ENCODE assay signal across 20 cellular contexts in the genomic region with DNA sequence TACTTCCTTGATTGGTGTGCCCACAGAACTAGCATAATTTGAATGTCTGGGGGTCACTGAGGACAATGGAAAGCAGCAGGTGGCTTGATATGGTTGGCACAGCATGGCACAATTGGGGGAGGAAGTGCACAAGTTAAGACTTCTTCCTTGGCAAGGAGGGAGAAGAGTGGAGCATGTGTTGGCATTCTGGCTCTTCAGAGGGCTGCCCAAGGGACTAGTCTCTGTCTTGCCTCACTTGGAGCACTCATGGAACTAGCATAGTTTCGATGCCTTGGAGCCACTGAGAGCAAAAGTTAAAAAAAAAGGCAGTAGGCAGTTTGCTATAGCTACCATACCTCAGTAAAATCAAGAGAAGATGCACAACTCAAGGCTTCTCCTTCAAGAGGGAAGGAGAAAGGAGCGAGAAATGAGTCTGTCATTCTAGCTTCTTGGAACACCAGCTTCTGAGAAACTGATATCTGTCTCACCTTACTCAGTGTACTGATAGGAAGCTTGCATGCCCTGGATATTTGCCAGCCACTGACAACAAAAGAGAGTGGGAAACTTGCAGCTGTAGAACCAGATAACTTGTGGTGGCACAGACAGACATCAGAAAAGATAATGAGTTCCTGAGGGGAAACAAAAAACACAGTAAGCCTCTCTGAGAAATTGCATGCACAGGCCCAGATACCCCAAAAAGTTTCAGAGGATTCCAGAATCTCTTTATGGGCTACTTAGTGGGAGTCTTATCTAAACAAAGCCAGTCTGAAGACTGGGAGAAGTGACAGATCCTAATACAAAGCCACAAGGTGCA.
DNase-seq lines count a peak whose midpoint lies in the region; ATAC-seq and TF ChIP-seq lines count a peak whose summit lies in the region.
"Had no signal": no experiment of that assay in that cellular context is flagged by ENCODE, and none has a peak within 500 bp of the region (broad histone marks: within the 10 kb centered on the region; RNA-seq: fewer than 3 reads in every experiment).

No MANE protein-coding gene starts in this region.

- CTCF ChIA-PET in activated naive CD4-positive, alpha-beta T cell treated with anti-CD3 and anti-CD28 coated beads, Interleukin-2, amount 10 ng/mL, durations not matched to agents 7 days and 5 days (lab: Charles Lee) = interaction anchor here (1.3 kb wide), 1 partner anchor 20 kb away, joined by 4 read pairs; no protein-coding TSS in a partner anchor
- CTCF ChIA-PET in activated CD8-positive, alpha-beta T cell treated with anti-CD3 and anti-CD28 coated beads for 36 hours (lab: Charles Lee) = interaction anchor here (1.1 kb wide), 1 partner anchor 9 kb away, joined by 4 read pairs; no protein-coding TSS in a partner anchor

- H3K36me3 Mint-ChIP-seq in activated naive CD4-positive, alpha-beta T cell treated with anti-CD3 and anti-CD28 coated beads, Interleukin-2, amount 10 ng/mL, durations not matched to agents 7 days and 5 days = peaks cover 3% of the 10 kb centered on the region
- H3K36me3 Mint-ChIP-seq in activated CD8-positive, alpha-beta T cell treated with anti-CD3 and anti-CD28 coated beads for 36 hours (ENCODE audit: low read depth) = no peaks in the 10 kb centered on the region
- peaks cover 0 to 2% of the 10 kb centered on the region in 2 donors for H3K36me3 Mint-ChIP-seq in CD14-positive monocyte

- H3K27me3 Mint-ChIP-seq in activated naive CD4-positive, alpha-beta T cell treated with anti-CD3 and anti-CD28 coated beads, Interleukin-2, amount 10 ng/mL, durations not matched to agents 7 days and 5 days = peaks cover 3% of the 10 kb centered on the region
- H3K27me3 Mint-ChIP-seq in activated CD8-positive, alpha-beta T cell treated with anti-CD3 and anti-CD28 coated beads for 36 hours = peaks cover 6% of the 10 kb centered on the region
- H3K27me3 Mint-ChIP-seq in CD14-positive monocyte (ENCODE audit: low read depth in 3 of 3) = peaks cover 0 to 1% (median 0%) of the 10 kb centered on the region in 3 donors

- H3K4me1 Mint-ChIP-seq in activated naive CD4-positive, alpha-beta T cell treated with anti-CD3 and anti-CD28 coated beads, Interleukin-2, amount 10 ng/mL, durations not matched to agents 7 days and 5 days = peaks cover 27% of the 10 kb centered on the region
- no peaks in the 10 kb centered on the region for H3K4me1 Mint-ChIP-seq in activated CD8-positive, alpha-beta T cell treated with anti-CD3 and anti-CD28 coated beads for 36 hours (ENCODE audit: low read depth)
- peaks cover 10% of the 10 kb centered on the region for H3K4me1 Mint-ChIP-seq in CD14-positive monocyte
- H3K4me1 Mint-ChIP-seq: GM23338 had no signal

- POLR2A ChIA-PET in activated CD8-positive, alpha-beta T cell treated with anti-CD3 and anti-CD28 coated beads for 36 hours (lab: Charles Lee) = no interaction called here

- H3K27ac Mint-ChIP-seq in activated naive CD4-positive, alpha-beta T cell treated with anti-CD3 and anti-CD28 coated beads, Interleukin-2, amount 10 ng/mL, durations not matched to agents 7 days and 5 days = peak overlapping the region; percentile 1
- H3K27ac Mint-ChIP-seq in activated CD8-positive, alpha-beta T cell treated with anti-CD3 and anti-CD28 coated beads for 36 hours = no peak overlapping the region
- no peak overlapping the region for H3K27ac Mint-ChIP-seq in CD14-positive monocyte
- H3K27ac Mint-ChIP-seq: activated T-cell treated with anti-CD3 and anti-CD28 coated beads, Interleukin-2, amount 50 U/mL, for 72 hours; GM23338 had no signal

- TF ChIP-seq CTCF in activated CD8-positive, alpha-beta T cell treated with anti-CD3 and anti-CD28 coated beads for 36 hours (IDR thresholded peaks at IDR 0.05) = no peak
- TF ChIP-seq CTCF in CD14-positive monocyte (IDR thresholded peaks at IDR 0.05) = no peak

- intact Hi-C loops in activated CD8-positive, alpha-beta T cell treated with anti-CD3 and anti-CD28 coated beads for 36 hours (cut with micrococcal nuclease) = no loop called here
- intact Hi-C loops in CD14-positive monocyte (cut with micrococcal nuclease) = no loop called here

- peaks cover 3% of the 10 kb centered on the region for H3K9me3 Mint-ChIP-seq in activated naive CD4-positive, alpha-beta T cell treated with anti-CD3 and anti-CD28 coated beads, Interleukin-2, amount 10 ng/mL, durations not matched to agents 7 days and 5 days
- H3K9me3 Mint-ChIP-seq in activated CD8-positive, alpha-beta T cell treated with anti-CD3 and anti-CD28 coated beads for 36 hours = no peaks in the 10 kb centered on the region
- peaks cover 0 to 4% (median under 1%) of the 10 kb centered on the region in 7 donors for H3K9me3 Mint-ChIP-seq in CD14-positive monocyte
- H3K9me3 Mint-ChIP-seq: activated T-cell treated with anti-CD3 and anti-CD28 coated beads, Interleukin-2, amount 50 U/mL, for 72 hours; GM23338 had no signal

- H3K4me3 Mint-ChIP-seq in activated naive CD4-positive, alpha-beta T cell treated with anti-CD3 and anti-CD28 coated beads, Interleukin-2, amount 10 ng/mL, durations not matched to agents 7 days and 5 days = no peak overlapping the region
- H3K4me3 Mint-ChIP-seq in activated CD8-positive, alpha-beta T cell treated with anti-CD3 and anti-CD28 coated beads for 36 hours = no peak overlapping the region
- H3K4me3 Mint-ChIP-seq in CD14-positive monocyte = no peak overlapping the region
- H3K4me3 Mint-ChIP-seq: activated T-cell treated with anti-CD3 and anti-CD28 coated beads, Interleukin-2, amount 50 U/mL, for 72 hours; GM23338 had no signal

- ATAC-seq in activated CD8-positive, alpha-beta T cell treated with anti-CD3 and anti-CD28 coated beads for 36 hours = peak; percentile 37
- no peak for ATAC-seq in GM19023 (IDR thresholded peaks at IDR 0.05; ENCODE audit: unreplicated experiment)
- ATAC-seq: activated T-cell treated with anti-CD3 and anti-CD28 coated beads, Interleukin-2, amount 50 U/mL, for 72 hours; GM23338; heart right ventricle; SK-N-SH treated with all-trans-retinoic acid at 6 μM for 48 hours had no signal

- in situ Hi-C loops in KBM-7 (cut with MboI; ENCODE audit: low pct_unique_long_range_greater_than_20kb, low sequenced_read_pairs) = no loop called here

- DNase-seq in activated naive CD4-positive, alpha-beta T cell treated with anti-CD3 and anti-CD28 coated beads, Interleukin-2, amount 10 ng/mL, durations not matched to agents 7 days and 5 days = no peak
- no peak for DNase-seq in activated naive CD4-positive, alpha-beta T cell treated with Interleukin-2 at 50 U/mL for 16 hours
- peak; percentile 83 for DNase-seq in KBM-7
- DNase-seq in activated CD8-positive, alpha-beta T cell treated with anti-CD3 and anti-CD28 coated beads for 36 hours = peak; percentile 14
- DNase-seq in CD14-positive monocyte (ENCODE audit: low spot score) = no peak
- DNase-seq in NCI-H2171 treated with DMSO at 0.1 percent for 48 hours (lab: John Stamatoyannopoulos, UW) = no peak
- no peak for DNase-seq in cerebellar nuclear complex (lab: John Stamatoyannopoulos, UW)
- DNase-seq: activated CD4-positive, CD25-positive, alpha-beta regulatory T cell; activated naive CD4-positive, alpha-beta T cell treated with anti-CD3 and anti-CD28 coated beads, Interleukin-2, amount 50 U/mL, for 16 hours; activated T-cell treated with anti-CD3 and anti-CD28 coated beads, Interleukin-2, amount 50 U/mL, for 72 hours; heart right ventricle; mesenchymal stem cell; NCI-H69; occipital lobe; small intestine; stimulated activated CD4-positive, alpha-beta T cell treated with anti-CD3 and anti-CD28 coated beads, Interleukin-2, amount 100 ng/mL, for 48 hours; trophoblast cell had no signal

Comparison
In these comparisons a context has a peak if more than half of its experiments do, and no peak if none do; other contexts are left out.
1. DNase-seq: peak in KBM-7 (single experiment) and activated CD8-positive, alpha-beta T cell treated with anti-CD3 and anti-CD28 coated beads for 36 hours (single experiment); none in activated naive CD4-positive, alpha-beta T cell treated with anti-CD3 and anti-CD28 coated beads, Interleukin-2, amount 10 ng/mL, durations not matched to agents 7 days and 5 days (single experiment), activated naive CD4-positive, alpha-beta T cell treated with Interleukin-2 at 50 U/mL for 16 hours (single experiment), CD14-positive monocyte (single experiment), NCI-H2171 treated with DMSO at 0.1 percent for 48 hours (single experiment) and cerebellar nuclear complex (0 of 2).